Comparison of ENCODE assay signal across 7 cellular contexts in the genomic region with DNA sequence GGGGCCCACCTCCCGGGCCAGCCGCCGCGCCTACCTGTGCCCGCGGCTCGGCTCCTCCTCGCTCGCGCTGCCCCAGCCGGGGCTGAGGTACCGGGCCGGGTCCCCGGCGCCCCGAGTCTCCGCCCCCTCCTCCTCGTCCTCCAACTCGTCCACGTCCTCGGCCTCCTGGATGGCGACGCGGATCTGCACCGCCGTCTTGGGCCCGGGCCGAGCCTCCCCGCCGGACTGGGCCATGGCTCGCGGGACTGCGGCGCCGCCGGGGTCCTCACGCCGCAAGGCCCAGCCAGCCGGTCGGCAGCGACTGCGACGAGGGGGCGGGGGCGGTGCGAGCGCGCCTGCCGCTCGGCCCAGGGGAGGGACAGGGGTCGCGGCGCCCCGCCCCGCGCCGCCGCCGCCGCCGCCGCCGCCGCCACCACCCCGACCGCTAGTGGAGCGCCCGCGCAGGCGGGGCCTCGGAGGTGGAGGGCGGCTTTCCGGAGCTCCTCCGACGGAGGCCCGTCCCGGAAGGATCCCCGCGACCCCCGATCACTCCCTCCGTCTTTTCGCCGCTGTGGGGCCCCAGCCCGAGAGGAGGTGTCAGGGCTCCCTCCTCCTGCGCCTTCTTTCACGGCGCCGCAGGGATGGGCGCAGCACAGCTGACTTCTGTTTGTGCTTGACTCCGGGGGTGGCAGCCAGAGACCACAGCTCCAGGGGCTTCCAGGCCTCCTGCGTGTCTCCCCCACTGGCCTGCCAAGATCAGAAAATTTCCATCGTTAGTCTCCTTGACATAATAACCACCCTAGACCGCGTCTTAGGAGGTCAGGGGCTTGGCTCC. TPM values are rescaled to one million over a fixed set of nuclear protein-coding genes. Genes with fewer than 3 reads are reported as not detected.
DNase-seq lines count a peak whose midpoint lies in the region; ATAC-seq, FAIRE-seq and TF ChIP-seq lines count a peak whose summit lies in the region.

A gene (minus strand): TSS at position 303 of the 814 bp plus-strand sequence. CDS start 69 bp downstream, at position 234.

- H3K27ac ChIP-seq in heart right ventricle (peak within 1 kb of the TSS; percentile 86 to 97 (median 95)), pancreas (peak within 1 kb of the TSS; percentile 54 to 71 (median 68))

- no peak for TF ChIP-seq CTCF in GM12875 (IDR thresholded peaks at IDR 0.05; ENCODE audit: borderline replicate concordance, insufficient read depth, low read depth, low read length)
- no peak for TF ChIP-seq CTCF in heart right ventricle (IDR thresholded peaks at IDR 0.05)
- no peak for TF ChIP-seq CTCF in pancreas (IDR thresholded peaks at IDR 0.05)

- peak within 1 kb of the TSS; percentile 93 for H3K9ac ChIP-seq in adipocyte (ENCODE audit: low read length)

- H3K27me3 ChIP-seq in adipocyte (replicated peaks; ENCODE audit: control insufficient read depth, insufficient read depth, low read length): no peaks in the 10 kb centered on the region
- peaks cover 0 to 51% (median 0%) of the 10 kb centered on the region in 7 donors for H3K27me3 ChIP-seq in heart right ventricle
- H3K27me3 ChIP-seq in pancreas: no peaks in the 10 kb centered on the region

- peak within 1 kb of the TSS; percentile 56 for H3K4me3 ChIP-seq in GM12875 (ENCODE audit: low read depth, low read length)
- peak within 1 kb of the TSS; percentile 95 for H3K4me3 ChIP-seq in adipocyte (ENCODE audit: low read length)
- peak within 1 kb of the TSS; percentile 66 to 89 (median 82) for H3K4me3 ChIP-seq in heart right ventricle
- H3K4me3 ChIP-seq in pancreas: peak within 1 kb of the TSS; percentile 65 to 80 (median 74)

- no peaks in the 10 kb centered on the region for H3K9me3 ChIP-seq in adipocyte (ENCODE audit: control insufficient read depth, low read length)
- H3K9me3 ChIP-seq in heart right ventricle: no peaks in the 10 kb centered on the region
- H3K9me3 ChIP-seq in pancreas: no peaks in the 10 kb centered on the region

- H3K36me3 ChIP-seq in adipocyte (ENCODE audit: control insufficient read depth, insufficient read depth, low read length, severe bottlenecking) (peaks cover 13% of the 10 kb centered on the region), heart right ventricle (peaks cover 0 to 25% (median 10%) of the 10 kb centered on the region in 9 donors), pancreas (no peaks in the 10 kb centered on the region)

- DNase-seq in NCI-H2171 treated with DMSO at 0.1 percent for 48 hours (lab: John Stamatoyannopoulos, UW): peak; percentile 42
- peak; percentile 81 for DNase-seq in adipocyte (ENCODE audit: low read depth)
- DNase-seq in heart right ventricle: peak; percentile 62 to 78
- DNase-seq in pancreas: peak; percentile 47 to 83 (median 64)

- no peak for FAIRE-seq in pancreas (lab: Jason Lieb, UNC)

- WGBS in heart right ventricle, 2 donors: 1% methylated on average over 62 to 94 of the region's 94 CpGs
- WGBS in pancreas, 2 donors: 0 to 1% methylated on average over 57 to 94 of the region's 94 CpGs

- ATAC-seq in heart right ventricle: peak; percentile 60 to 86 (median 68)
- ATAC-seq in pancreas: peak; percentile 82 to 90 (median 88)
- no peak for ATAC-seq in GM21786 (IDR thresholded peaks at IDR 0.05; ENCODE audit: unreplicated experiment)
- no peak for ATAC-seq in HG03045 (IDR thresholded peaks at IDR 0.05; ENCODE audit: unreplicated experiment)

- intact Hi-C loops in heart right ventricle (cut with DNase I) (no loop called here), pancreas (cut with DNase I) (no loop called here)

- H3K4me1 ChIP-seq in adipocyte (ENCODE audit: control insufficient read depth, insufficient read depth, low read length): peaks cover 64% of the 10 kb centered on the region
- peaks cover 0 to 61% (median 32%) of the 10 kb centered on the region in 9 donors for H3K4me1 ChIP-seq in heart right ventricle
- H3K4me1 ChIP-seq in pancreas: no peaks in the 10 kb centered on the region

RNA-seq across cellular contexts. Expression of the gene that starts here (rescaled TPM):
- total RNA-seq in heart right ventricle: 10 to 100 TPM; 23.3 to 86.2 (median 40.0) TPM
- polyA plus RNA-seq in heart right ventricle: 10 to 100 TPM; 22.8 to 34.8 TPM
- total RNA-seq in pancreas: 1 to 10 TPM; 5.9 to 9.7 (median 7.6) TPM
- 10 to 100 TPM in 1 of 2 donors, 1 to 10 TPM in 1; 9.9 to 10.3 TPM for polyA plus RNA-seq in pancreas

Comparison
In these comparisons a context has a peak if more than half of its experiments do, and no peak if none do; other contexts are left out.
1. ATAC-seq: peak in heart right ventricle (8 of 8) and pancreas (4 of 4); none in GM21786 (single experiment) and HG03045 (single experiment).
2. Peak in every context shown above with its lines, with median percentiles within 50 percentile points of each other: H3K4me3 ChIP-seq and DNase-seq.